ENCODE assay signal across 1 cellular context in genomic region chr1:26413031-26413430, GRCh38.
TF ChIP-seq lines count a peak whose summit lies in the region.

No MANE protein-coding gene starts in this region.

TF ChIP-seq in neural cell, 6 proteins besides CTCF, POLR2A, EP300 and RAD21 (continued from another document):
- TF ChIP-seq SMC3 (conservative IDR thresholded peaks at IDR 0.05; ENCODE audit: poor library complexity) (no peak), TAF1 (IDR thresholded peaks at IDR 0.05; ENCODE audit: low read depth) (no peak), EZH2 (IDR thresholded peaks at IDR 0.05; ENCODE audit: borderline replicate concordance, insufficient read depth, low read length, poor library complexity, severe bottlenecking) (no peak), MXI1 (conservative IDR thresholded peaks at IDR 0.05; ENCODE audit: poor library complexity, severe bottlenecking) (no peak), REST (IDR thresholded peaks at IDR 0.05; ENCODE audit: borderline replicate concordance) (no peak)
